ENCODE assay signal across 11 cellular contexts in the genomic region with DNA sequence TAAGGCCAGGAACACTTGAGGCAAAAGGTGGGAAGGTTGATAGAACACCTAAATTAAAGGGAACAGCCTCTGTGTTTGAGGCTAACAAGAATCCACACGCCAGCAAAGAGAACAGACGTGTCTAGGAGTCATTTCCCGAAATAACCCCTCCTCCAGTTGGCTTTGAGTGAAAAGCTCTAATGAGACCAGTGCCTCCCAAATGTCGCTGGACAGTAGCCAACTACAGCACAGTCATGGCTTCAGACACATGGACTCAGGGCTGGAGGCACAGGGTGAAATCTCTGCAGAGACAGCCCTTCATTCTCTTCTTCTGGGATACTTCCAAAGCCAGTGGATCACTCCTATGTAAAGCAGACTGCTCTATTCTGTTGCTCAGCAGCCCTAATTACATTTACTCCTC. TPM values are rescaled to one million over a fixed set of nuclear protein-coding genes. Genes with fewer than 3 reads are reported as not detected.
DNase-seq lines count a peak whose midpoint lies in the region; ATAC-seq and TF ChIP-seq lines count a peak whose summit lies in the region.
"Had no signal": no experiment of that assay in that cellular context is flagged by ENCODE, and none has a peak within 500 bp of the region (broad histone marks: within the 10 kb centered on the region; RNA-seq: fewer than 3 reads in every experiment).

No MANE protein-coding gene starts in this region.

- DNase-seq in AG09319 (ENCODE audit: extremely low read depth, low read depth) (peak; percentile 40), NCI-H524 (lab: John Stamatoyannopoulos, UW) (peak; percentile 76 to 92), epithelial cell of prostate (ENCODE audit: low read depth, low spot score) (peak; percentile 79), mesothelial cell of epicardium (ENCODE audit: low spot score in 2 of 2, unreplicated experiment in 2 of 2) (no peak), T-helper 17 cell (no peak), NCI-H2107 treated with DMSO at 0.1 percent for 48 hours (lab: John Stamatoyannopoulos, UW; ENCODE audit: unreplicated experiment) (no peak), NK-92 (lab: John Stamatoyannopoulos, UW; ENCODE audit: unreplicated experiment) (no peak)

- ATAC-seq in T-helper 17 cell (no peak), GM21737 (IDR thresholded peaks at IDR 0.05; ENCODE audit: unreplicated experiment) (no peak)

- no peaks in the 10 kb centered on the region for H3K27me3 Mint-ChIP-seq in mesothelial cell of epicardium (ENCODE audit: low read depth)
- peaks cover 57% of the 10 kb centered on the region for H3K27me3 Mint-ChIP-seq in T-helper 17 cell

- H3K4me1 Mint-ChIP-seq in mesothelial cell of epicardium (peaks cover 25% of the 10 kb centered on the region), T-helper 17 cell (no peaks in the 10 kb centered on the region)
- H3K4me1 Mint-ChIP-seq: activated naive CD4-positive, alpha-beta T cell treated with anti-CD3 and anti-CD28 coated beads, Interleukin-2, amount 50 U/mL, for 24 hours had no signal

- TF ChIP-seq CTCF in AG09319 (IDR thresholded peaks at IDR 0.05; ENCODE audit: low read depth, low read length), result no peak
- TF ChIP-seq CTCF in mesothelial cell of epicardium (IDR thresholded peaks at IDR 0.05; ENCODE audit: unreplicated experiment), result no peak

- H3K27ac ChIP-seq in epithelial cell of prostate, result peak overlapping the region; percentile 23
- H3K27ac ChIP-seq: BLaER1 treated with 17β-estradiol and CSF1 and Interleukin-3, amounts not matched to agents 10 nM and 100 nM; SK-N-MC had no signal

- no peaks in the 10 kb centered on the region for H3K9me3 ChIP-seq in T-helper 17 cell (ENCODE audit: control insufficient read depth, low read length, poor library complexity, severe bottlenecking)
- H3K9me3 ChIP-seq: BLaER1 treated with 17β-estradiol and CSF1 and Interleukin-3, amounts not matched to agents 10 nM and 100 nM had no signal

- H3K9me3 Mint-ChIP-seq in mesothelial cell of epicardium, result no peaks in the 10 kb centered on the region
- H3K9me3 Mint-ChIP-seq: activated naive CD4-positive, alpha-beta T cell treated with anti-CD3 and anti-CD28 coated beads, Interleukin-2, amount 50 U/mL, for 24 hours had no signal

- H3K27ac Mint-ChIP-seq in mesothelial cell of epicardium, result peak overlapping the region; percentile 30
- no peak overlapping the region for H3K27ac Mint-ChIP-seq in T-helper 17 cell
- H3K27ac Mint-ChIP-seq: activated naive CD4-positive, alpha-beta T cell treated with anti-CD3 and anti-CD28 coated beads, Interleukin-2, amount 50 U/mL, for 24 hours had no signal

- no peaks in the 10 kb centered on the region for H3K36me3 Mint-ChIP-seq in mesothelial cell of epicardium
- no peaks in the 10 kb centered on the region for H3K36me3 Mint-ChIP-seq in T-helper 17 cell (ENCODE audit: low read depth)
- H3K36me3 Mint-ChIP-seq: activated naive CD4-positive, alpha-beta T cell treated with anti-CD3 and anti-CD28 coated beads, Interleukin-2, amount 50 U/mL, for 24 hours had no signal

- H3K4me3 Mint-ChIP-seq in mesothelial cell of epicardium (no peak overlapping the region), T-helper 17 cell (no peak overlapping the region)
- H3K4me3 Mint-ChIP-seq: activated naive CD4-positive, alpha-beta T cell treated with anti-CD3 and anti-CD28 coated beads, Interleukin-2, amount 50 U/mL, for 24 hours had no signal

RNA-seq across cellular contexts. Expression of a gene that starts 49.6 kb away (rescaled TPM):
- total RNA-seq in mesothelial cell of epicardium, result 15.9 to 16.8 TPM (median 16.0 TPM) in 3 replicates
- total RNA-seq in T-helper 17 cell, result 1 to 10 TPM; 1.1 to 1.3 TPM

RNA-seq across cellular contexts. Expression of a gene that starts 50.0 kb away (rescaled TPM):
- 64.9 to 69.2 TPM (median 69.1 TPM) in 3 replicates for total RNA-seq in mesothelial cell of epicardium
- total RNA-seq in T-helper 17 cell, result 1 to 10 TPM; 3.9 to 6.2 TPM

Comparison
In these comparisons a context has a peak if more than half of its experiments do, and no peak if none do; other contexts are left out.
1. DNase-seq: peak in AG09319 (single experiment), NCI-H524 (2 of 2) and epithelial cell of prostate (single experiment); none in mesothelial cell of epicardium (0 of 2), T-helper 17 cell (0 of 3), NCI-H2107 treated with DMSO at 0.1 percent for 48 hours (single experiment) and NK-92 (single experiment).